In the genomic region with DNA sequence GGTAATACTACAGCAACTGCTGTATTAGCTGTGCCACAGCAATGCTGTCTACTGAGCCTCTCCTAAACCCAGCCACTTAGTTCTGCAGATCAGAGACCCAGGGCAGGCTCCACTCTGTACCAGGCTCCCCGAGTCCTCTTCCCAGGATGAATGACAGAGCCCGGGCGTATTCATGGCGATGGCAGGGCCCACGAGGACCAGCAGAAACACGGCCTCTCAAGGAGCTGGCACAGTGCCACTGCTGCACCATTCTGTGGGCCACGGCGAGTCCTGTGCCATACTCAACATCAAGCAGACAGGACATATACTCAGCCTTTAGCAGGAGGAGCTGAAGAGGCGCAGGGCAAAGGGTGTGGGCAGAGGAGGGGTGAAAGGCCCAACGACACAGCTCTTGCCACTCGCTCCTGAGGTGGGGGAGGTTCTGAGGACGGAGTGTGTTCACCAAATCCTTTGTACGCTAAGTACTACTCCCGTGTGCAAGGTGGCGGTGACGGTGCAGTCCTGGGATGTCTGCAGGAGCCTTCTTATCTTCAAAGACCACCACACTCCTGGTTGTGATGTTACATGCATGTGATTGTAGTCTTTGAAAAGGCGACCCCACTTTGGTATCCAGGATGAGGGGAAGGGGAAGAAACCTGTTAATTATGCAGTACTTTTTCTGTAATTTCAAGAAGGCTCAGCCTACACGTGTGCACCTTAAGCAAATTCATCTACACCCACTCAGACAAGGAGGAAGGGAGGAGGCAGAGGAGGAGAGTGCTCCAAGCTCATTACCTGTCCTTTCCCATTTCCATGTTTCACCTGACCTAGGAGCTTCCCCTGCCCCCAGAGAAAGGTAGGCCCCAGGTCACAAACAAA, we compare ENCODE assay signal across 17 cellular contexts.
"Had no signal": no experiment of that assay in that cellular context is flagged by ENCODE, and none has a peak within 500 bp of the region (broad histone marks: within the 10 kb centered on the region; RNA-seq: fewer than 3 reads in every experiment).

No MANE protein-coding gene starts in this region.

- H3K27me3 Mint-ChIP-seq: naive thymus-derived CD4-positive, alpha-beta T cell; type B pancreatic cell had no signal

- H3K36me3 Mint-ChIP-seq: naive thymus-derived CD4-positive, alpha-beta T cell; type B pancreatic cell had no signal

- H3K27me3 ChIP-seq: hepatocyte, neutrophil, right atrium auricular region, stomach, thyroid gland, uterus had no signal

- H3K4me3 Mint-ChIP-seq: naive thymus-derived CD4-positive, alpha-beta T cell; nephron progenitor cell; type B pancreatic cell had no signal

- H3K27ac ChIP-seq: coronary artery, hepatocyte, neutrophil, right atrium auricular region, stomach, thyroid gland, uterus had no signal

- DNase-seq: effector CD8-positive, alpha-beta T cell; foreskin melanocyte; kidney; mammary epithelial cell; naive thymus-derived CD4-positive, alpha-beta T cell; nephron progenitor cell; small intestine; stimulated activated CD4-positive, alpha-beta T cell treated with anti-CD3 and anti-CD28 coated beads, Interleukin-12 subunit alpha, Interleukin-12 subunit beta, amount 100 ng/mL, for 4 hours; stimulated activated naive CD4-positive, alpha-beta T cell; stomach; thyroid gland; uterus had no signal

- H3K27ac Mint-ChIP-seq: nephron progenitor cell, type B pancreatic cell had no signal

- H3K9me3 Mint-ChIP-seq: naive thymus-derived CD4-positive, alpha-beta T cell; nephron progenitor cell; type B pancreatic cell had no signal

- ATAC-seq: naive thymus-derived CD4-positive, alpha-beta T cell had no signal
